ENCODE assay signal across 1 cellular context in genomic region chr20:63895886-63896135, GRCh38.
TF ChIP-seq lines count a peak whose summit lies in the region.

No MANE protein-coding gene starts in this region.

TF ChIP-seq in K562, 482 proteins besides CTCF, POLR2A, EP300 and RAD21:
- TF ChIP-seq PYGO2 (tag; IDR thresholded peaks at IDR 0.05), result no peak
- TF ChIP-seq, protein P1, sequence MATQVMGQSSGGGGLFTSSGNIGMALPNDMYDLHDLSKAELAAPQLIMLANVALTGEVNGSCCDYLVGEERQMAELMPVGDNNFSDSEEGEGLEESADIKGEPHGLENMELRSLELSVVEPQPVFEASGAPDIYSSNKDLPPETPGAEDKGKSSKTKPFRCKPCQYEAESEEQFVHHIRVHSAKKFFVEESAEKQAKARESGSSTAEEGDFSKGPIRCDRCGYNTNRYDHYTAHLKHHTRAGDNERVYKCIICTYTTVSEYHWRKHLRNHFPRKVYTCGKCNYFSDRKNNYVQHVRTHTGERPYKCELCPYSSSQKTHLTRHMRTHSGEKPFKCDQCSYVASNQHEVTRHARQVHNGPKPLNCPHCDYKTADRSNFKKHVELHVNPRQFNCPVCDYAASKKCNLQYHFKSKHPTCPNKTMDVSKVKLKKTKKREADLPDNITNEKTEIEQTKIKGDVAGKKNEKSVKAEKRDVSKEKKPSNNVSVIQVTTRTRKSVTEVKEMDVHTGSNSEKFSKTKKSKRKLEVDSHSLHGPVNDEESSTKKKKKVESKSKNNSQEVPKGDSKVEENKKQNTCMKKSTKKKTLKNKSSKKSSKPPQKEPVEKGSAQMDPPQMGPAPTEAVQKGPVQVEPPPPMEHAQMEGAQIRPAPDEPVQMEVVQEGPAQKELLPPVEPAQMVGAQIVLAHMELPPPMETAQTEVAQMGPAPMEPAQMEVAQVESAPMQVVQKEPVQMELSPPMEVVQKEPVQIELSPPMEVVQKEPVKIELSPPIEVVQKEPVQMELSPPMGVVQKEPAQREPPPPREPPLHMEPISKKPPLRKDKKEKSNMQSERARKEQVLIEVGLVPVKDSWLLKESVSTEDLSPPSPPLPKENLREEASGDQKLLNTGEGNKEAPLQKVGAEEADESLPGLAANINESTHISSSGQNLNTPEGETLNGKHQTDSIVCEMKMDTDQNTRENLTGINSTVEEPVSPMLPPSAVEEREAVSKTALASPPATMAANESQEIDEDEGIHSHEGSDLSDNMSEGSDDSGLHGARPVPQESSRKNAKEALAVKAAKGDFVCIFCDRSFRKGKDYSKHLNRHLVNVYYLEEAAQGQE (CRISPR knock-in tag; IDR thresholded peaks at IDR 0.05; ENCODE audit: low read depth), result no peak
- TF ChIP-seq UBTF (IDR thresholded peaks at IDR 0.05; ENCODE audit: borderline replicate concordance in 1 of 2, low read depth in 2 of 2, low read length in 2 of 2), result 0 out of 4 replicates have a peak, but pooled peaks have one; percentile 5 to 43
- TF ChIP-seq HBP1 (CRISPR knock-in tag; IDR thresholded peaks at IDR 0.05), result no peak
- TF ChIP-seq NEUROD1 (IDR thresholded peaks at IDR 0.05; ENCODE audit: borderline replicate concordance, low read depth, low read length, partially characterized antibody), result no peak
- peak; percentile 56; the same call in 1 of the 2 replicates for TF ChIP-seq SMARCC2 (IDR thresholded peaks at IDR 0.05; ENCODE audit: low read depth)
TF ChIP-seq in K562: peak in this region for 2.
